8 cellular contexts compared by ENCODE assay signal in genomic region chr22:40347300-40347699, GRCh38. TPM values are rescaled to one million over a fixed set of nuclear protein-coding genes. Genes with fewer than 3 reads are reported as not detected.
DNase-seq lines count a peak whose midpoint lies in the region; ATAC-seq and TF ChIP-seq lines count a peak whose summit lies in the region.
"Had no signal": no experiment of that assay in that cellular context is flagged by ENCODE, and none has a peak within 500 bp of the region (broad histone marks: within the 10 kb centered on the region; RNA-seq: fewer than 3 reads in every experiment).

No MANE protein-coding gene starts in this region.

- H3K27ac ChIP-seq in HUES48 (ENCODE audit: low read depth, low read length) = peak overlapping the region; percentile 94
- H3K27ac ChIP-seq in iPS-20b (ENCODE audit: low read length) = peak overlapping the region; percentile 40
- peak overlapping the region; percentile 84 to 94 (median 89) for H3K27ac ChIP-seq in stomach

- no peak for TF ChIP-seq CTCF in stomach (IDR thresholded peaks at IDR 0.05)

- intact Hi-C loops in stomach (cut with DNase I; ENCODE audit: low total_unique reads) = no loop called here

- ATAC-seq in activated naive CD4-positive, alpha-beta T cell treated with anti-CD3 and anti-CD28 coated beads, Interleukin-2, amount 50 U/mL, for 72 hours = no peak
- no peak for ATAC-seq in GM19035 (IDR thresholded peaks at IDR 0.05; ENCODE audit: unreplicated experiment)

- H3K4me1 ChIP-seq in HUES48 (ENCODE audit: control insufficient read depth, insufficient read depth, low read length) (peaks cover 12% of the 10 kb centered on the region), iPS-20b (ENCODE audit: insufficient read depth, low read length) (peaks cover 7% of the 10 kb centered on the region), stomach (peaks cover 11 to 37% (median 32%) of the 10 kb centered on the region in 4 donors)

- TF ChIP-seq POLR2A in stomach (IDR thresholded peaks at IDR 0.05) = no peak

- peaks cover 20% of the 10 kb centered on the region in 2 donors for H3K36me3 Mint-ChIP-seq in activated naive CD4-positive, alpha-beta T cell treated with anti-CD3 and anti-CD28 coated beads, Interleukin-2, amount 50 U/mL, for 72 hours

- H3K27ac Mint-ChIP-seq in activated naive CD4-positive, alpha-beta T cell treated with anti-CD3 and anti-CD28 coated beads, Interleukin-2, amount 50 U/mL, for 72 hours = peak overlapping the region; percentile 97 to 98

- no peaks in the 10 kb centered on the region for H3K9me3 Mint-ChIP-seq in activated naive CD4-positive, alpha-beta T cell treated with anti-CD3 and anti-CD28 coated beads, Interleukin-2, amount 50 U/mL, for 72 hours

- WGBS in stomach, 5 donors = 7 to 14% (median 10%) methylated on average over 10 of the region's 10 CpGs

- H3K4me3 ChIP-seq in HUES48 (ENCODE audit: low read depth, low read length) (peak overlapping the region; percentile 85), iPS-20b (ENCODE audit: low read length) (peak overlapping the region; percentile 97), stomach (peak overlapping the region; percentile 66 to 81 (median 78))

- H3K9me3 ChIP-seq in HUES48 (ENCODE audit: control insufficient read depth, insufficient read depth, low read length) = no peaks in the 10 kb centered on the region
- H3K9me3 ChIP-seq in iPS-20b (ENCODE audit: insufficient read depth, low read depth, low read length) = no peaks in the 10 kb centered on the region
- no peaks in the 10 kb centered on the region for H3K9me3 ChIP-seq in stomach

- DNase-seq in activated naive CD4-positive, alpha-beta T cell treated with anti-CD3 and anti-CD28 coated beads, Interleukin-2, amount 50 U/mL, for 72 hours (ENCODE audit: low spot score in 2 of 2) = no peak
- DNase-seq in stomach = no peak
- no peak for DNase-seq in SIG-M5 (lab: John Stamatoyannopoulos, UW)
- no peak for DNase-seq in NCI-H1436 treated with DMSO at 0.1 percent for 48 hours (lab: John Stamatoyannopoulos, UW)
- DNase-seq: activated gamma-delta T cell had no signal

- no peaks in the 10 kb centered on the region for H3K27me3 ChIP-seq in HUES48 (ENCODE audit: control insufficient read depth, insufficient read depth, low read length)
- no peaks in the 10 kb centered on the region for H3K27me3 ChIP-seq in iPS-20b (ENCODE audit: insufficient read depth, low read length)
- no peaks in the 10 kb centered on the region for H3K27me3 ChIP-seq in stomach

- no peak for TF ChIP-seq EP300 in stomach (IDR thresholded peaks at IDR 0.05)

- H3K36me3 ChIP-seq in HUES48 (ENCODE audit: control insufficient read depth, insufficient read depth, low read length) = peaks cover 47% of the 10 kb centered on the region
- peaks cover 41% of the 10 kb centered on the region for H3K36me3 ChIP-seq in iPS-20b (ENCODE audit: insufficient read depth, low read depth, low read length)
- peaks cover 25 to 40% (median 35%) of the 10 kb centered on the region in 4 donors for H3K36me3 ChIP-seq in stomach

- peak overlapping the region; percentile 74 for H3K9ac ChIP-seq in HUES48 (ENCODE audit: low read depth, low read length)
- peak overlapping the region; percentile 94 for H3K9ac ChIP-seq in iPS-20b (ENCODE audit: low read depth, low read length)

RNA-seq across cellular contexts. Expression of gene ADSL, which starts 1.0 kb away (rescaled TPM):
- 100 to 1,000 TPM in 1 of 2 donors, 10 to 100 TPM in 1; 97.4 to 135 TPM for total RNA-seq in activated naive CD4-positive, alpha-beta T cell treated with anti-CD3 and anti-CD28 coated beads, Interleukin-2, amount 50 U/mL, for 72 hours
- 100 to 1,000 TPM in 1 of 5 donors, 10 to 100 TPM in 4; 17.0 to 167 (median 27.8) TPM for total RNA-seq in stomach
- 10 to 100 TPM; 33.9 to 39.4 (median 39.3) TPM for polyA plus RNA-seq in stomach

RNA-seq across cellular contexts. Expression of gene SGSM3, which starts 23.1 kb away (rescaled TPM):
- total RNA-seq in activated naive CD4-positive, alpha-beta T cell treated with anti-CD3 and anti-CD28 coated beads, Interleukin-2, amount 50 U/mL, for 72 hours = 10 to 100 TPM; 31.8 to 50.2 TPM
- 100 to 1,000 TPM; 109 to 503 (median 285) TPM for total RNA-seq in stomach
- 100 to 1,000 TPM; 142 to 187 (median 147) TPM for polyA plus RNA-seq in stomach

Comparison
In these comparisons a context has a peak if more than half of its experiments do, and no peak if none do; other contexts are left out.
1. H3K27ac ChIP-seq: peak in every context shown above with its lines; median percentile 94 in HUES48; 89 in stomach; 40 in iPS-20b.